Comparison of ENCODE assay signal across 8 cellular contexts in the genomic region with DNA sequence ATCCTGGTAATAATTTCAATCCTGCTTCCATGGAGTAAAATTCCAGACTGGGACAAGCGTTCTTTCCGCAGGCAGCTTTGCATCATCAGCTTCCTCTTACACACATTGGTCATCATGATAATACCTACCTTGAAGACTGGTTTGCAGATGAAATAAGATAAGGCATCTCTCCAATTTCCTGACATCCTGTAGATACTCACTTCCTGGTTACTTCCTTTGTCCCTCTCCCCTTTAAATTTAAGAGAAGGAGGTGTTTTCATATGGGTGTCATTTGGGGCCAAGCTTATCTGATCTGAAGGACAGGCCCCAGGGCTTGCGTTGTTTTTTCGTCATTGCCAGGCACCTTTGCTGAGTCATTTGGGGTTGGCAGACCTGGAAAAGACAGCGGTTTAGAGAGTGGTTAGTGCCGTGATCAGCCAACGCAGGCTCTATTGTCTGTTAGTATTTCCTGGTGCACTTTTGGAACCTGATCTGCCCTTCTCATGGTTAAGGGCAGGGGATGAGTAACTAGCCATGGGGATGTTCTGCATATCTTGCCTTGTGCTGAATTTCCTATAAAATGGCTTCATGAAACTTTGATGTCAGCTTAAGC. TPM values are rescaled to one million over a fixed set of nuclear protein-coding genes. Genes with fewer than 3 reads are reported as not detected.
DNase-seq lines count a peak whose midpoint lies in the region; ATAC-seq and TF ChIP-seq lines count a peak whose summit lies in the region.

No MANE protein-coding gene starts in this region.

- no peaks in the 10 kb centered on the region for H3K36me3 ChIP-seq in adrenal gland (replicated peaks in 1 of 2)
- H3K36me3 ChIP-seq in aorta (ENCODE audit: control insufficient read depth in 1 of 2, insufficient read depth in 2 of 2, low read length in 1 of 2): no peaks in the 10 kb centered on the region

- H3K27me3 ChIP-seq in adrenal gland (no peaks in the 10 kb centered on the region), aorta (ENCODE audit: control insufficient read depth in 1 of 2, insufficient read depth in 2 of 2, low read length in 1 of 2) (no peaks in the 10 kb centered on the region)

- H3K4me1 ChIP-seq in adrenal gland (replicated peaks in 1 of 2) (peaks cover 42 to 82% of the 10 kb centered on the region in 2 donors), aorta (ENCODE audit: control insufficient read depth in 1 of 2, insufficient read depth in 2 of 2, low read length in 2 of 2) (no peaks in the 10 kb centered on the region)

- H3K9me3 ChIP-seq in adrenal gland (replicated peaks in 1 of 3) (no peaks in the 10 kb centered on the region), aorta (ENCODE audit: control insufficient read depth, low read length) (no peaks in the 10 kb centered on the region)

- WGBS in adrenal gland, 4 donors: 26 to 41% (median 32%) methylated on average over 6 to 7 of the region's 7 CpGs
- WGBS in aorta, 2 donors: 75 to 83% methylated on average over 7 of the region's 7 CpGs

- H3K27ac ChIP-seq in adrenal gland (peak overlapping the region; percentile 49 to 95 (median 80)), aorta (ENCODE audit: low read depth in 1 of 2, low read length in 2 of 2) (no peak overlapping the region)

- H3K4me3 ChIP-seq in adrenal gland (peak overlapping the region in 1 of 4 donors; percentile 44), aorta (ENCODE audit: low read length in 2 of 2) (no peak overlapping the region)

- peak; percentile 14 for DNase-seq in SHP77 treated with DMSO at 0.1 percent for 48 hours (lab: John Stamatoyannopoulos, UW)
- DNase-seq in adrenal gland: peak; percentile 80 to 93 (median 90)
- DNase-seq in stimulated activated CD4-positive, alpha-beta T cell treated with anti-CD3 and anti-CD28 coated beads, Interleukin-12 subunit alpha, Interleukin-12 subunit beta, amount 100 ng/mL, for 4 hours: peak; percentile 17
- no peak for DNase-seq in HuH-7 (ENCODE audit: low spot score)
- DNase-seq in aorta: no peak

- peak; percentile 36 for ATAC-seq in GM18868 (IDR thresholded peaks at IDR 0.05; ENCODE audit: unreplicated experiment)
- no peak for ATAC-seq in HG03139 (IDR thresholded peaks at IDR 0.05; ENCODE audit: unreplicated experiment)
- no peak for ATAC-seq in aorta (ENCODE audit: low FRiP score)
- no peak for ATAC-seq in HG02571 (IDR thresholded peaks at IDR 0.05; ENCODE audit: unreplicated experiment)

- no peak for TF ChIP-seq CTCF in adrenal gland (IDR thresholded peaks at IDR 0.05)

- TF ChIP-seq POLR2A in adrenal gland (IDR thresholded peaks at IDR 0.05): peak; percentile 54 to 67

- intact Hi-C loops in adrenal gland (cut with DNase I) (no loop called here), aorta (cut with DNase I) (no loop called here)

RNA-seq across cellular contexts. Expression of gene GRAMD1B, which starts 24.1 kb away (rescaled TPM):
- total RNA-seq in adrenal gland: 1,000 to 10,000 TPM in 1 of 8 donors, 100 to 1,000 TPM in 7; 178 to 1,898 (median 285) TPM
- polyA plus RNA-seq in adrenal gland: 100 to 1,000 TPM; 101 to 721 (median 114) TPM
- total RNA-seq in aorta: 1 to 10 TPM; 4.5 to 4.6 TPM
- polyA plus RNA-seq in aorta: 1 to 10 TPM in 1 of 2 donors, under 1 TPM in 1; 0.79 to 5.4 TPM

Comparison
In these comparisons a context has a peak if more than half of its experiments do, and no peak if none do; other contexts are left out.
1. DNase-seq: peak in SHP77 treated with DMSO at 0.1 percent for 48 hours (single experiment), adrenal gland (7 of 7) and stimulated activated CD4-positive, alpha-beta T cell treated with anti-CD3 and anti-CD28 coated beads, Interleukin-12 subunit alpha, Interleukin-12 subunit beta, amount 100 ng/mL, for 4 hours (single experiment); none in HuH-7 (single experiment) and aorta (0 of 2).
2. H3K27ac ChIP-seq: peak in adrenal gland (5 of 5); none in aorta (0 of 2).
3. RNA of gene GRAMD1B, which starts 24.1 kb away (total RNA-seq): 178 to 1,898 TPM in adrenal gland; 4.5 to 4.6 TPM in aorta; every median in the first group is over 10 times any median in the second.